Comparison of ENCODE assay signal across 23 cellular contexts in the genomic region with DNA sequence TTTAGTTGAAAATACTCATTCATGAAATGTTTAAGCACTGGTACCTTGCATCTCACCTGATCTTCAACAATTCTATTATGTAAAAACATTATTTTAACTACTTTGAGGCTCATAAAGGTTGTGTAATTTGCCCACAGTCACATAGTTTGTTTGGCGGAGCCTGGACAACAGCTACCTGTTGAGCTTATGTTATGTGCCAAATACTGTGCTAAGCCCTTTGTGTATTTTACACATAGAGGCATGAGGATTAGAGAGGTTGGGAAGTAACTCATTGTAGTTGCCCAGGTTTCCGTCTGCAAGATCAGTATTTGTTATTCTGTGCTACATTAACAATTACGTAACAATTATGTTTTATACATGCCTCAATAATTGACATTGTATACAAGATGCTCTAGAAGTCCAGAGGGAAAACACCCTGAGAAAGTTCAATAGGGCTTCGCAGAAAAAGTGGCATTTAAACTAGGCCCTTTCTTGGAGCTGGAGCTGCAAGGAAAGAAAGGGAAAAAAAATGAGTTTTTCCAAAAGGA.
"Had no signal": no experiment of that assay in that cellular context is flagged by ENCODE, and none has a peak within 500 bp of the region (broad histone marks: within the 10 kb centered on the region; RNA-seq: fewer than 3 reads in every experiment).

No MANE protein-coding gene starts in this region.

- H3K4me3 ChIP-seq: coronary artery, esophagus muscularis mucosa, heart right ventricle, thyroid gland had no signal

- H3K27me3 ChIP-seq: brain microvascular endothelial cell, esophagus muscularis mucosa, heart right ventricle, neutrophil, thyroid gland had no signal

- H3K36me3 Mint-ChIP-seq: natural killer cell treated with Interleukin-12 subunit alpha and Interleukin-12 subunit beta and Interleukin-15 and Interleukin-18, amount 100 ng/mL, for 72 hours had no signal

- H3K27ac Mint-ChIP-seq: activated B cell treated with CpG ODN at 0.5 μM for 24 hours; activated CD4-positive, alpha-beta memory T cell treated with anti-CD3 and anti-CD28 coated beads for 36 hours; activated naive CD8-positive, alpha-beta T cell treated with anti-CD3 and anti-CD28 coated beads, Interleukin-2, amount 50 U/mL, for 24 hours; activated T-helper 2 cell treated with anti-CD3 and anti-CD28 coated beads, Interferon-gamma antibody, Interleukin-2, Interleukin-4, amounts not matched to agents 10 μg/mL and 5 μg/mL and 100 μg/mL, durations not matched to agents 14 hours and 24 hours and 36 hours had no signal

- H3K4me3 Mint-ChIP-seq: activated B cell treated with CpG ODN at 0.5 μM for 24 hours; activated CD4-positive, alpha-beta memory T cell treated with anti-CD3 and anti-CD28 coated beads for 36 hours; activated naive CD8-positive, alpha-beta T cell treated with anti-CD3 and anti-CD28 coated beads, Interleukin-2, amount 50 U/mL, for 24 hours; central memory CD8-positive, alpha-beta T cell; immature natural killer cell; natural killer cell treated with Interleukin-12 subunit alpha and Interleukin-12 subunit beta and Interleukin-15 and Interleukin-18, amount 100 ng/mL, for 72 hours had no signal

- H3K9me3 ChIP-seq: esophagus muscularis mucosa, heart right ventricle, neutrophil, thyroid gland had no signal

- H3K27me3 Mint-ChIP-seq: activated B cell treated with CpG ODN at 0.5 μM for 24 hours; activated CD4-positive, alpha-beta memory T cell treated with anti-CD3 and anti-CD28 coated beads for 36 hours; activated naive CD8-positive, alpha-beta T cell treated with anti-CD3 and anti-CD28 coated beads, Interleukin-2, amount 50 U/mL, for 24 hours; central memory CD8-positive, alpha-beta T cell; natural killer cell treated with Interleukin-12 subunit alpha and Interleukin-12 subunit beta and Interleukin-15 and Interleukin-18, amount 100 ng/mL, for 72 hours had no signal

- DNase-seq: activated B cell treated with CpG ODN at 0.5 μM for 24 hours; activated CD4-positive, alpha-beta memory T cell treated with anti-CD3 and anti-CD28 coated beads for 36 hours; activated CD4-positive, alpha-beta T cell treated with anti-CD3 and anti-CD28 coated beads for 4 hours; activated naive CD4-positive, alpha-beta T cell treated with Interleukin-2 at 50 U/mL for 16 hours; activated naive CD8-positive, alpha-beta T cell treated with anti-CD3 and anti-CD28 coated beads, Interleukin-2, amount 50 U/mL, for 24 hours; activated T-cell treated with anti-CD3 and anti-CD28 coated beads for 4 hours; anterior cingulate cortex; brain microvascular endothelial cell; heart right ventricle; immature natural killer cell; kidney glomerular epithelial cell; left ventricle myocardium superior; posterior cingulate gyrus; retina; stimulated activated naive CD4-positive, alpha-beta T cell had no signal

- ATAC-seq: activated naive CD8-positive, alpha-beta T cell treated with anti-CD3 and anti-CD28 coated beads, Interleukin-2, amount 50 U/mL, for 24 hours; natural killer cell treated with Interleukin-12 subunit alpha and Interleukin-12 subunit beta and Interleukin-15 and Interleukin-18, amount 100 ng/mL, for 72 hours had no signal

- FAIRE-seq: urothelium cell line had no signal

- H3K9me3 Mint-ChIP-seq: activated B cell treated with CpG ODN at 0.5 μM for 24 hours; activated CD4-positive, alpha-beta memory T cell treated with anti-CD3 and anti-CD28 coated beads for 36 hours; activated T-helper 2 cell treated with anti-CD3 and anti-CD28 coated beads, Interferon-gamma antibody, Interleukin-2, Interleukin-4, amounts not matched to agents 10 μg/mL and 5 μg/mL and 100 μg/mL, durations not matched to agents 14 hours and 24 hours and 36 hours; central memory CD8-positive, alpha-beta T cell; immature natural killer cell; natural killer cell treated with Interleukin-12 subunit alpha and Interleukin-12 subunit beta and Interleukin-15 and Interleukin-18, amount 100 ng/mL, for 72 hours had no signal

- H3K36me3 ChIP-seq: brain microvascular endothelial cell, esophagus muscularis mucosa, heart right ventricle, neutrophil, thyroid gland had no signal

- H3K27ac ChIP-seq: brain microvascular endothelial cell, coronary artery, esophagus muscularis mucosa, heart right ventricle, neutrophil had no signal
